ENCODE assay signal across 26 cellular contexts in genomic region chr1:106961671-106962070, GRCh38.
"Had no signal": no experiment of that assay in that cellular context is flagged by ENCODE, and none has a peak within 500 bp of the region (broad histone marks: within the 10 kb centered on the region; RNA-seq: fewer than 3 reads in every experiment).

No MANE protein-coding gene starts in this region.

- H3K9me3 ChIP-seq: gastrocnemius medialis, heart left ventricle, mucosa of descending colon, neutrophil, pancreas, stomach, thyroid gland had no signal

- H3K27ac ChIP-seq: epithelial cell of prostate, gastrocnemius medialis, heart left ventricle, hepatocyte, neutrophil, pancreas, stomach, thyroid gland had no signal

- H3K4me2 ChIP-seq: hepatocyte, smooth muscle cell had no signal

- H3K4me3 ChIP-seq: gastrocnemius medialis, heart left ventricle, hepatocyte, lung, mucosa of descending colon, pancreas, smooth muscle cell, stomach, thyroid gland had no signal

- DNase-seq: cortex of kidney; foreskin fibroblast; gastrocnemius medialis; heart left ventricle; kidney; mesenchymal stem cell; mucosa of descending colon; naive B cell; pancreas; stimulated activated CD4-positive, alpha-beta T cell treated with anti-CD3 and anti-CD28 coated beads, Interleukin-12 subunit alpha, Interleukin-12 subunit beta, amount 100 ng/mL, for 4 hours; stimulated activated CD4-positive, alpha-beta T cell treated with anti-CD3 and anti-CD28 coated beads, Interleukin-1b, Interleukin-23, amount 100 ng/mL, for 48 hours; stimulated activated CD4-positive, alpha-beta T cell treated with anti-CD3 and anti-CD28 coated beads, Interleukin-4, amount 100 ng/mL, for 1 hour; stimulated activated CD8-positive, alpha-beta memory T cell treated with anti-CD3 and anti-CD28 coated beads, Interleukin-4, amount 100 ng/mL, for 48 hours; stimulated activated naive CD4-positive, alpha-beta T cell treated with Interleukin-2 at 50 U/mL for 16 hours; stomach; thyroid gland; trophoblast cell had no signal

- H3K36me3 ChIP-seq: gastrocnemius medialis, heart left ventricle, neutrophil, pancreas, stomach, thyroid gland had no signal

- H3K4me1 ChIP-seq: gastrocnemius medialis, heart left ventricle, pancreas, stomach, thyroid gland had no signal

- ATAC-seq: esophagus mucosa; gastrocnemius medialis; heart left ventricle; left lobe of liver; mucosa of descending colon; natural killer cell treated with Interleukin-12 subunit alpha and Interleukin-12 subunit beta and Interleukin-15 and Interleukin-18, amount 100 ng/mL, for 72 hours; pancreas; sciatic nerve had no signal

- H3K27me3 ChIP-seq: gastrocnemius medialis, hepatocyte, neutrophil, pancreas, stomach, thyroid gland had no signal

- H3K79me2 ChIP-seq: hepatocyte had no signal

- H2AFZ ChIP-seq: hepatocyte had no signal
